1 cellular context compared by ENCODE assay signal in the genomic region with DNA sequence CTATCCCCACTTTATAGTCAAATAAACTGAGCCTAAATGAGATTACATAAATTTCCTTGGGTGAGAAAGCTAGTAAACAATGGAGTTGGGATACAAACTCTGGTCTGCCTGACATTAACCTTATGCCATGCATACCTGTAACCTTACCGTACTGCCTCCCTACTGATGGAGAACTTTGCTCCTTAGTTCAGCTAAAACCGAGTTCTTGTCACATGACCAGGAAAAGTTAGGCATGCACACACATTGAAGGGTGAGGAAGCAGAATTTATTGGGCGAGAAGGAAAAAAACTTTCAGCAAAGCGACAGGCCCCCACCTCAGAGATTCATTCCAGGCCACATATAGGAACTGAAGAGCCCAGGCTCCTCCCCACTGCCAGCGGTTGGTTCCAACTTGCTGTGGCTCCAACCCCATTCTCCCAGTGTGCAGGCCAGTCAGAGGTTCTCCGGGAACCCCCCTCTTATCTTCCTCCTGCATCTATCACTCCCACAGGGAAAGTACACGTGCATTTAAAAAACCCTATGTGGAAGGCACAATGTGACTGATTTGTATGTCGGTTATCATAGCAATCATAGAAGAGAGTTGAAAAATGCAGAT.
TF ChIP-seq lines count a peak whose summit lies in the region.

No MANE protein-coding gene starts in this region.

TF ChIP-seq in HepG2, 621 proteins besides CTCF, POLR2A, EP300 and RAD21:
- TF ChIP-seq, protein P1, sequence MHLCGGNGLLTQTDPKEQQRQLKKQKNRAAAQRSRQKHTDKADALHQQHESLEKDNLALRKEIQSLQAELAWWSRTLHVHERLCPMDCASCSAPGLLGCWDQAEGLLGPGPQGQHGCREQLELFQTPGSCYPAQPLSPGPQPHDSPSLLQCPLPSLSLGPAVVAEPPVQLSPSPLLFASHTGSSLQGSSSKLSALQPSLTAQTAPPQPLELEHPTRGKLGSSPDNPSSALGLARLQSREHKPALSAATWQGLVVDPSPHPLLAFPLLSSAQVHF (CRISPR knock-in tag; IDR thresholded peaks at IDR 0.05), result no peak
- TF ChIP-seq MEIS1 (CRISPR knock-in tag; IDR thresholded peaks at IDR 0.05; ENCODE audit: borderline replicate concordance), result no peak
- TF ChIP-seq, protein P2, sequence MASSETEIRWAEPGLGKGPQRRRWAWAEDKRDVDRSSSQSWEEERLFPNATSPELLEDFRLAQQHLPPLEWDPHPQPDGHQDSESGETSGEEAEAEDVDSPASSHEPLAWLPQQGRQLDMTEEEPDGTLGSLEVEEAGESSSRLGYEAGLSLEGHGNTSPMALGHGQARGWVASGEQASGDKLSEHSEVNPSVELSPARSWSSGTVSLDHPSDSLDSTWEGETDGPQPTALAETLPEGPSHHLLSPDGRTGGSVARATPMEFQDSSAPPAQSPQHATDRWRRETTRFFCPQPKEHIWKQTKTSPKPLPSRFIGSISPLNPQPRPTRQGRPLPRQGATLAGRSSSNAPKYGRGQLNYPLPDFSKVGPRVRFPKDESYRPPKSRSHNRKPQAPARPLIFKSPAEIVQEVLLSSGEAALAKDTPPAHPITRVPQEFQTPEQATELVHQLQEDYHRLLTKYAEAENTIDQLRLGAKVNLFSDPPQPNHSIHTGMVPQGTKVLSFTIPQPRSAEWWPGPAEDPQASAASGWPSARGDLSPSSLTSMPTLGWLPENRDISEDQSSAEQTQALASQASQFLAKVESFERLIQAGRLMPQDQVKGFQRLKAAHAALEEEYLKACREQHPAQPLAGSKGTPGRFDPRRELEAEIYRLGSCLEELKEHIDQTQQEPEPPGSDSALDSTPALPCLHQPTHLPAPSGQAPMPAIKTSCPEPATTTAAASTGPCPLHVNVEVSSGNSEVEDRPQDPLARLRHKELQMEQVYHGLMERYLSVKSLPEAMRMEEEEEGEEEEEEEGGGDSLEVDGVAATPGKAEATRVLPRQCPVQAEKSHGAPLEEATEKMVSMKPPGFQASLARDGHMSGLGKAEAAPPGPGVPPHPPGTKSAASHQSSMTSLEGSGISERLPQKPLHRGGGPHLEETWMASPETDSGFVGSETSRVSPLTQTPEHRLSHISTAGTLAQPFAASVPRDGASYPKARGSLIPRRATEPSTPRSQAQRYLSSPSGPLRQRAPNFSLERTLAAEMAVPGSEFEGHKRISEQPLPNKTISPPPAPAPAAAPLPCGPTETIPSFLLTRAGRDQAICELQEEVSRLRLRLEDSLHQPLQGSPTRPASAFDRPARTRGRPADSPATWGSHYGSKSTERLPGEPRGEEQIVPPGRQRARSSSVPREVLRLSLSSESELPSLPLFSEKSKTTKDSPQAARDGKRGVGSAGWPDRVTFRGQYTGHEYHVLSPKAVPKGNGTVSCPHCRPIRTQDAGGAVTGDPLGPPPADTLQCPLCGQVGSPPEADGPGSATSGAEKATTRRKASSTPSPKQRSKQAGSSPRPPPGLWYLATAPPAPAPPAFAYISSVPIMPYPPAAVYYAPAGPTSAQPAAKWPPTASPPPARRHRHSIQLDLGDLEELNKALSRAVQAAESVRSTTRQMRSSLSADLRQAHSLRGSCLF (CRISPR knock-in tag; IDR thresholded peaks at IDR 0.05; ENCODE audit: borderline replicate concordance), result no peak
- TF ChIP-seq, protein P3, sequence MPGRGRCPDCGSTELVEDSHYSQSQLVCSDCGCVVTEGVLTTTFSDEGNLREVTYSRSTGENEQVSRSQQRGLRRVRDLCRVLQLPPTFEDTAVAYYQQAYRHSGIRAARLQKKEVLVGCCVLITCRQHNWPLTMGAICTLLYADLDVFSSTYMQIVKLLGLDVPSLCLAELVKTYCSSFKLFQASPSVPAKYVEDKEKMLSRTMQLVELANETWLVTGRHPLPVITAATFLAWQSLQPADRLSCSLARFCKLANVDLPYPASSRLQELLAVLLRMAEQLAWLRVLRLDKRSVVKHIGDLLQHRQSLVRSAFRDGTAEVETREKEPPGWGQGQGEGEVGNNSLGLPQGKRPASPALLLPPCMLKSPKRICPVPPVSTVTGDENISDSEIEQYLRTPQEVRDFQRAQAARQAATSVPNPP (CRISPR knock-in tag; IDR thresholded peaks at IDR 0.05), result no peak
- TF ChIP-seq, protein P4, sequence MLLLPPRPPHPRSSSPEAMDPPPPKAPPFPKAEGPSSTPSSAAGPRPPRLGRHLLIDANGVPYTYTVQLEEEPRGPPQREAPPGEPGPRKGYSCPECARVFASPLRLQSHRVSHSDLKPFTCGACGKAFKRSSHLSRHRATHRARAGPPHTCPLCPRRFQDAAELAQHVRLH (CRISPR knock-in tag; IDR thresholded peaks at IDR 0.05; ENCODE audit: borderline replicate concordance, low read depth), result no peak
